Comparison of ENCODE assay signal across 1 cellular context in genomic region chr6:142700032-142700431, GRCh38.
TF ChIP-seq lines count a peak whose summit lies in the region.

No MANE protein-coding gene starts in this region.

TF ChIP-seq in GM12878, 131 proteins besides CTCF, POLR2A, EP300 and RAD21 (continued from another document):
- no peak for TF ChIP-seq CBFB (IDR thresholded peaks at IDR 0.05; ENCODE audit: low read depth)
- TF ChIP-seq KDM1A (IDR thresholded peaks at IDR 0.05; ENCODE audit: borderline replicate concordance) = no peak
- 0 out of 2 replicates have a peak, but pooled peaks have one; percentile 21 for TF ChIP-seq MEF2A (IDR thresholded peaks at IDR 0.05; ENCODE audit: insufficient read depth, low read depth, low read length)
- TF ChIP-seq CUX1 (IDR thresholded peaks at IDR 0.05; ENCODE audit: insufficient replicate concordance, low read depth, low read length) = no peak
- no peak for TF ChIP-seq HDGF (IDR thresholded peaks at IDR 0.05)
- no peak for TF ChIP-seq TCF3 (IDR thresholded peaks at IDR 0.05; ENCODE audit: borderline replicate concordance, insufficient read depth, low read depth, low read length)
- no peak for TF ChIP-seq ATF3 (IDR thresholded peaks at IDR 0.05; ENCODE audit: borderline replicate concordance, extremely low read depth, low read depth, low read length)
- no peak for TF ChIP-seq CBX5 (IDR thresholded peaks at IDR 0.05; ENCODE audit: low read depth)
- TF ChIP-seq ZBTB4 (CRISPR knock-in tag; IDR thresholded peaks at IDR 0.05) = no peak
- TF ChIP-seq DPF2 (IDR thresholded peaks at IDR 0.05) = peak; percentile 51; the same call in 1 of the 2 replicates
- peak; percentile 40; the same call in 1 of the 2 replicates for TF ChIP-seq JUNB (IDR thresholded peaks at IDR 0.05)
- TF ChIP-seq MTA2 (IDR thresholded peaks at IDR 0.05; ENCODE audit: low read depth) = peak; percentile 78
- TF ChIP-seq E2F4 (IDR thresholded peaks at IDR 0.05; ENCODE audit: low read depth, low read length) = no peak
- TF ChIP-seq KAT2A (conservative IDR thresholded peaks at IDR 0.05; ENCODE audit: control insufficient read depth, low read depth, low read length) = no peak
- TF ChIP-seq REST (IDR thresholded peaks at IDR 0.05; ENCODE audit: low read depth, low read length) = no peak
- no peak for TF ChIP-seq RB1 (IDR thresholded peaks at IDR 0.05; ENCODE audit: borderline replicate concordance)
- 0 out of 2 replicates have a peak, but pooled peaks have one; percentile 19 for TF ChIP-seq ATF2 (IDR thresholded peaks at IDR 0.05; ENCODE audit: low read length)
- no peak for TF ChIP-seq WRNIP1 (IDR thresholded peaks at IDR 0.05; ENCODE audit: borderline replicate concordance, low read depth, low read length)
- no peak for TF ChIP-seq MEF2B (IDR thresholded peaks at IDR 0.05; ENCODE audit: partially characterized antibody, poor library complexity, severe bottlenecking)
- TF ChIP-seq POLR2AphosphoS5 (IDR thresholded peaks at IDR 0.05; ENCODE audit: low read length) = no peak
- no peak for TF ChIP-seq SMARCA5 (IDR thresholded peaks at IDR 0.05)
- no peak for TF ChIP-seq TCF7 (IDR thresholded peaks at IDR 0.05; ENCODE audit: borderline replicate concordance)
- TF ChIP-seq MAX (IDR thresholded peaks at IDR 0.05; ENCODE audit: low read depth, low read length) = no peak
- TF ChIP-seq RBBP5 (conservative IDR thresholded peaks at IDR 0.05) = no peak
- TF ChIP-seq PML (IDR thresholded peaks at IDR 0.05; ENCODE audit: low read length) = no peak
- no peak for TF ChIP-seq ELK1 (IDR thresholded peaks at IDR 0.05; ENCODE audit: low read depth, low read length)
- peak; percentile 37 to 70; a peak in 2 of 4 replicates for TF ChIP-seq IKZF2 (IDR thresholded peaks at IDR 0.05)
- no peak for TF ChIP-seq LARP7 (IDR thresholded peaks at IDR 0.05)
- TF ChIP-seq JUND (IDR thresholded peaks at IDR 0.05; ENCODE audit: low read depth, low read length) = no peak
- TF ChIP-seq BACH1 (IDR thresholded peaks at IDR 0.05; ENCODE audit: borderline replicate concordance) = no peak
- TF ChIP-seq ZNF207 (IDR thresholded peaks at IDR 0.05; ENCODE audit: borderline replicate concordance) = no peak
- TF ChIP-seq PBX3 (IDR thresholded peaks at IDR 0.05; ENCODE audit: insufficient replicate concordance, low read depth, low read length) = no peak
